Comparison of ENCODE assay signal across 1 cellular context in genomic region chr2:120367649-120368048, GRCh38.
TF ChIP-seq lines count a peak whose summit lies in the region.

No MANE protein-coding gene starts in this region.

TF ChIP-seq in SK-N-SH, 30 proteins besides CTCF, POLR2A, EP300 and RAD21 (continued from another document):
- TF ChIP-seq TCF12 (IDR thresholded peaks at IDR 0.05) = no peak
- TF ChIP-seq TEAD4 (IDR thresholded peaks at IDR 0.05; ENCODE audit: borderline replicate concordance, insufficient read depth) = 0 out of 2 replicates have a peak, but pooled peaks have one; percentile 10
- TF ChIP-seq USF2 (IDR thresholded peaks at IDR 0.05; ENCODE audit: borderline replicate concordance, low read depth, low read length) = no peak
- peak; percentile 54; the same call in 1 of the 2 replicates for TF ChIP-seq PBX3 (IDR thresholded peaks at IDR 0.05)
